8 cellular contexts compared by ENCODE assay signal in the genomic region with DNA sequence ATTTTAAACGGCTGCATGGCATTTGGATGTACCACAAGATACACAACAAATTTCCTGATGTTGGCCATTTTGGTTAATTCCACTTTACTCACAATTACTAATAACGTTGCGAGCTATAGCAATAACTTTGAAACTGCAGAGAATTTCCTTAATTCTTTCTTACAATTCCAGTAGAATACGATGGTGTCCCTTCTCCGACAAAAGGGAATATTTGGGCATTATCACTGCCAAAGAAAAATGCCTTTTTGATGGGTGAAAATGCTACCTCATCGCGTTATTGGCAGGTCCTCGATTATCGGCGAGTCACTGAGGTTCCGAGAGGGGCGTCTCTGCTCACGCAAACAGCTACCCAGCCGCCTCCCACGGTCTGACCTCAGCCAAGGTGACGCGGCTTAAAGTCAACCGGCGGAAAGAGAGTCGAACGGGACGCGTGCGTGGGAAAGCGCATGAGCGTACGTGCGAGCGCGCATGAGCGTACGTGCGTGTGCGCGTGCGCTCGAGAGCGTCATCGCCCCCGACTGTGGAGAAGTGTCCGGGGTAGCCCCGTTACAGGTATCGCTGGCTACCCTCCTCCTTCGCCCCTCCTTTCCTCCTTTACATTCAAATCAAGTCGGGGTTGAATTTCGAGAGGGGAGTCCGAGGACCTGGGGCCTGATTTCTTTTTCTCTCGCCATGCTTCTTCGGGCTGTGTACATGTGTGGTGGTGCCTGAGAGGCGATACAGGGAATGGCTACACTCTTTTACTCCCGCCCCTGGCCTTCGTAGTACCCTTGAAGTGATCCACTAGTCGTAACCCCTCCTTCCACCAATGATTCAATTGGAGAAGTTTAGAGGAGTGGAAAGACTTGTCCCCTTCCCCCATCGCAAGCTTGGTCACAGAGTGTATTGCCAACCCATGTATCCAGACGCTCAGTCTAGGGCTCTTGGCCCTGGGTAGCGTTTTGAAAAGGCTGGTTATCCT. TPM values are rescaled to one million over a fixed set of nuclear protein-coding genes. Genes with fewer than 3 reads are reported as not detected.
DNase-seq lines count a peak whose midpoint lies in the region; ATAC-seq lines count a peak whose summit lies in the region.

TSS of gene OXSM (plus strand) at position 495 of the 961 bp plus-strand sequence. CDS start 931 bp downstream, outside the sequence.

- H3K36me3 ChIP-seq in effector memory CD4-positive, alpha-beta T cell (ENCODE audit: control insufficient read depth, insufficient read depth, low read length), result peaks cover 8% of the 10 kb centered on the region

- peak; percentile 95 for ATAC-seq in GM19468 (IDR thresholded peaks at IDR 0.05; ENCODE audit: extremely low read depth, unreplicated experiment)

- peak within 1 kb of the TSS; percentile 90 for H3K27ac ChIP-seq in effector memory CD4-positive, alpha-beta T cell (ENCODE audit: insufficient read depth, low read length, poor library complexity, severe bottlenecking)

- H3K9me3 ChIP-seq in effector memory CD4-positive, alpha-beta T cell (ENCODE audit: control insufficient read depth, low read length), result no peaks in the 10 kb centered on the region

- H3K4me3 ChIP-seq in effector memory CD4-positive, alpha-beta T cell (ENCODE audit: insufficient read depth, low read depth, low read length, poor library complexity, severe bottlenecking), result peak within 1 kb of the TSS; percentile 68

- DNase-seq in CMK (ENCODE audit: low read depth) (peak; percentile 75), HS-5 (ENCODE audit: low read depth) (peak; percentile 67), NK-92 (lab: John Stamatoyannopoulos, UW; ENCODE audit: unreplicated experiment) (peak; percentile 38), lung microvascular endothelial cell (ENCODE audit: low read depth in 2 of 2) (peak; percentile 94 to 97)
- peak; percentile 82 for DNase-seq in activated CD8-positive, alpha-beta memory T cell treated with anti-CD3 and anti-CD28 coated beads for 1 hour (ENCODE audit: extremely low read depth in 1 of 2, low read depth in 1 of 2)
- peak; percentile 86 to 88 (median 87) for DNase-seq in effector memory CD4-positive, alpha-beta T cell
- DNase-seq in stimulated activated CD4-positive, alpha-beta T cell treated with anti-CD3 and anti-CD28 coated beads, TNF-alpha, amount 100 ng/mL, for 4 hours (ENCODE audit: low read depth in 3 of 3), result peak; percentile 77 to 90 (median 87)

- H3K27me3 ChIP-seq in effector memory CD4-positive, alpha-beta T cell (replicated peaks; ENCODE audit: control insufficient read depth, insufficient read depth, low read length, poor library complexity, severe bottlenecking), result no peaks in the 10 kb centered on the region

- H3K4me1 ChIP-seq in effector memory CD4-positive, alpha-beta T cell (ENCODE audit: control insufficient read depth, insufficient read depth, low read length, poor library complexity, severe bottlenecking), result peaks cover 7% of the 10 kb centered on the region

RNA-seq across cellular contexts. Expression of gene OXSM, which starts in this region (rescaled TPM):
- total RNA-seq in lung microvascular endothelial cell, result 7.4 and 8.5 TPM in 2 replicates

Comparison
In these comparisons a context has a peak if more than half of its experiments do, and no peak if none do; other contexts are left out.
1. Peak in every context shown above with its lines: DNase-seq, ATAC-seq, H3K4me3 ChIP-seq and H3K27ac ChIP-seq.
2. DNase-seq: peak in every context shown above with its lines; median percentile 96 in lung microvascular endothelial cell; 87 in effector memory CD4-positive, alpha-beta T cell; 87 in stimulated activated CD4-positive, alpha-beta T cell treated with anti-CD3 and anti-CD28 coated beads, TNF-alpha, amount 100 ng/mL, for 4 hours; 82 in activated CD8-positive, alpha-beta memory T cell treated with anti-CD3 and anti-CD28 coated beads for 1 hour; 75 in CMK; 67 in HS-5; 38 in NK-92.